ENCODE assay signal across 21 cellular contexts in the genomic region with DNA sequence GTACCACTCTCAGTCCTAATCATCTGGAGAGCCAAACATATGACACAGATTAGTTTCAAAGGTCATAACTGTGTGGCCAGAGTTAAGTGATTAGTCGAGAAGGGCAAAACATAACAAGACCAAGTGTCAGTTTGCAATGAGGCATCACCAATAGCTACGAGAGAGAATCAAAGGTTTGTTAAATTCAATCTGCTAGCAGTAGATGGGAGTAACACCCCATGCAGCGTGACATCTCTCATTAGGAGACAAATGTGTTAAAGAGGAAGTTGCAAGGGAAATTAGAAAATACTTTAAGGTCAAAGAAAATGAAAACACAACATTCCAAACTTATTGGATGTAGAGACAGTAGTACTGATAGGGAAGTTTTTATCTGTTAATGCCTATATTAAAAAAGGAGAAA.
"Had no signal": no experiment of that assay in that cellular context is flagged by ENCODE, and none has a peak within 500 bp of the region (broad histone marks: within the 10 kb centered on the region; RNA-seq: fewer than 3 reads in every experiment).

No MANE protein-coding gene starts in this region.

- H3K9me3 ChIP-seq: mucosa of descending colon, testis, tibial nerve, upper lobe of right lung, vagina had no signal

- H3K4me3 Mint-ChIP-seq: naive thymus-derived CD8-positive, alpha-beta T cell; neural crest cell; stimulated activated naive B cell treated with anti-CD40 and anti-IgM and Interleukin-4, amounts not matched to agents 10 μg/mL and 1 μg/mL and 100 μg/mL, for 72 hours; stimulated activated naive CD8-positive, alpha-beta T cell treated with anti-CD3 and anti-CD28 coated beads, Interleukin-15, amount 100 ng/mL, for 72 hours had no signal

- H3K36me3 ChIP-seq: heart left ventricle, tibial nerve, upper lobe of right lung, vagina had no signal

- H3K27me3 Mint-ChIP-seq: stimulated activated naive B cell treated with anti-CD40 and anti-IgM and Interleukin-4, amounts not matched to agents 10 μg/mL and 1 μg/mL and 100 μg/mL, for 72 hours; stimulated activated naive CD8-positive, alpha-beta T cell treated with anti-CD3 and anti-CD28 coated beads, Interleukin-15, amount 100 ng/mL, for 72 hours had no signal

- H3K4me3 ChIP-seq: heart left ventricle, mucosa of descending colon, testis, tibial nerve, upper lobe of right lung, vagina had no signal

- FAIRE-seq: endothelial cell of umbilical vein, islet of Langerhans had no signal

- H3K4me1 Mint-ChIP-seq: naive thymus-derived CD8-positive, alpha-beta T cell; neural crest cell; stimulated activated naive B cell treated with anti-CD40 and anti-IgM and Interleukin-4, amounts not matched to agents 10 μg/mL and 1 μg/mL and 100 μg/mL, for 72 hours; stimulated activated naive CD8-positive, alpha-beta T cell treated with anti-CD3 and anti-CD28 coated beads, Interleukin-15, amount 100 ng/mL, for 72 hours had no signal

- H3K27ac ChIP-seq: heart left ventricle, testis, tibial nerve, upper lobe of right lung, vagina had no signal

- H3K4me1 ChIP-seq: heart left ventricle, testis, tibial nerve, upper lobe of right lung, vagina had no signal

- H3K27ac Mint-ChIP-seq: naive thymus-derived CD8-positive, alpha-beta T cell; stimulated activated naive B cell treated with anti-CD40 and anti-IgM and Interleukin-4, amounts not matched to agents 10 μg/mL and 1 μg/mL and 100 μg/mL, for 72 hours; stimulated activated naive CD8-positive, alpha-beta T cell treated with anti-CD3 and anti-CD28 coated beads, Interleukin-15, amount 100 ng/mL, for 72 hours had no signal

- ATAC-seq: heart left ventricle; mucosa of descending colon; naive thymus-derived CD8-positive, alpha-beta T cell; sciatic nerve; stimulated activated naive B cell treated with anti-CD40 and anti-IgM and Interleukin-4, amounts not matched to agents 10 μg/mL and 1 μg/mL and 100 μg/mL, for 72 hours; stimulated activated naive CD8-positive, alpha-beta T cell treated with anti-CD3 and anti-CD28 coated beads, Interleukin-15, amount 100 ng/mL, for 72 hours; upper lobe of right lung had no signal

- H3K27me3 ChIP-seq: heart left ventricle, testis, tibial nerve, upper lobe of right lung, vagina had no signal

- DNase-seq: erythroblast; foreskin melanocyte; heart left ventricle; hypothalamus; kidney glomerular epithelial cell; mammary epithelial cell; mucosa of descending colon; naive thymus-derived CD8-positive, alpha-beta T cell; posterior cingulate gyrus; stimulated activated CD4-positive, alpha-beta T cell treated with anti-CD3 and anti-CD28 coated beads, Interleukin-2, amount 100 ng/mL, for 24 hours; stimulated activated CD4-positive, alpha-beta T cell treated with anti-CD3 and anti-CD28 coated beads, Interleukin-4, amount 100 ng/mL, for 4 hours; stimulated activated naive B cell treated with anti-CD40 and anti-IgM and Interleukin-4, amounts not matched to agents 10 μg/mL and 1 μg/mL and 100 μg/mL, for 72 hours; stimulated activated naive CD8-positive, alpha-beta T cell treated with anti-CD3 and anti-CD28 coated beads, Interleukin-15, amount 100 ng/mL, for 72 hours; testis; upper lobe of right lung had no signal

- H3K36me3 Mint-ChIP-seq: naive thymus-derived CD8-positive, alpha-beta T cell; stimulated activated naive B cell treated with anti-CD40 and anti-IgM and Interleukin-4, amounts not matched to agents 10 μg/mL and 1 μg/mL and 100 μg/mL, for 72 hours had no signal
